ENCODE assay signal across 8 cellular contexts in the genomic region with DNA sequence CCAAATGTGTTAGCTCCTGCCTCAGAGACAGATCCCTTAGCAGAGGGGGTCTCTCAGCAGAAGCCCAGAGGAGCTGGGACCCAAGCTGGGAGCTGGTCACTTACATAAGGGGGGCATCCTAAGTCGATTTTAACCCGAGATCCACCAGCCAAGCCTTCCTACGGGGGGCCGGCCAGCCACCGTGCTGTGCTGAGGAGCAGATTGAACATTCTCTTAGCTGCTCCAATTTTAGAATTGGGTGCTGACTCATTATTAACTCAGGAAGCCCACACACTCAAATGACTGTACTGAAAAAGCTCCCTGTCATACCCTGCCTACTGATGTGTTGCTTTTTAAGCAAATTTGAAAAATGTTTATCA.
DNase-seq lines count a peak whose midpoint lies in the region; ATAC-seq and TF ChIP-seq lines count a peak whose summit lies in the region.
"Not testable (repeated sequence)": the region's sequence is repeated elsewhere in the genome, so short reads cannot be mapped to it uniquely, and the experiment has no call there.

No MANE protein-coding gene starts in this region.

- POLR2A ChIA-PET in T-cell (lab: Charles Lee) = not testable (repeated sequence)

- not testable (repeated sequence) for TF ChIP-seq CTCF in astrocyte of the cerebellum (IDR thresholded peaks at IDR 0.05; ENCODE audit: low read depth, low read length, missing control alignments); heart left ventricle (IDR thresholded peaks at IDR 0.05); retinal pigment epithelial cell (conservative IDR thresholded peaks at IDR 0.05; ENCODE audit: low read depth, low read length)

- H3K79me2 ChIP-seq in ACC112 (ENCODE audit: control insufficient read depth, insufficient read depth, low read length, unreplicated experiment) = peaks cover 26% of the 10 kb centered on the region

- not testable (repeated sequence) for H3K27me3 Mint-ChIP-seq in T-cell

- not testable (repeated sequence) for H3K9me3 Mint-ChIP-seq in T-cell

- H2AFZ ChIP-seq in ACC112 (ENCODE audit: low read length, unreplicated experiment) = not testable (repeated sequence)

- CTCF ChIA-PET in T-cell (lab: Charles Lee) = not testable (repeated sequence)

- DNase-seq in T-cell (peak in 2 of 34 experiments; percentile 8 to 18), heart left ventricle (peak in 1 of 5 donors; percentile 22)
- DNase-seq in astrocyte of the cerebellum (ENCODE audit: low read depth); retinal pigment epithelial cell (ENCODE audit: low read depth): not testable (repeated sequence)

- H3K4me3 ChIP-seq in ACC112 (ENCODE audit: low read depth, low read length) (peak overlapping the region; percentile 76), astrocyte of the cerebellum (ENCODE audit: low read depth, low read length) (peak overlapping the region; percentile 38), heart left ventricle (peak overlapping the region in 10 of 12 donors; percentile 28 to 59 (median 52)), retinal pigment epithelial cell (ENCODE audit: low read length) (peak overlapping the region; percentile 58)

- not testable (repeated sequence) for H3K9me3 ChIP-seq in heart left ventricle

- H3K4me3 Mint-ChIP-seq in T-cell = peak overlapping the region; percentile 36 to 59 (median 55)

- H3K27ac ChIP-seq in ACC112 (ENCODE audit: low read depth, low read length) = peak overlapping the region; percentile 84
- peak overlapping the region in 9 of 12 donors; percentile 57 to 84 (median 77) for H3K27ac ChIP-seq in heart left ventricle

- intact Hi-C loops in heart left ventricle (cut with DNase I) = not testable (repeated sequence)

- peak overlapping the region; percentile 36 to 66 for H3K27ac Mint-ChIP-seq in T-cell

- not testable (repeated sequence) for TF ChIP-seq POLR2A in heart left ventricle (IDR thresholded peaks at IDR 0.05)

- H3K36me3 ChIP-seq in ACC112 (ENCODE audit: insufficient read depth, low read length); heart left ventricle: not testable (repeated sequence)

- in situ Hi-C loops in astrocyte of the cerebellum (cut with HindIII; ENCODE audit: low sequenced_read_pairs) = not testable (repeated sequence)

- not testable (repeated sequence) for H3K27me3 ChIP-seq in ACC112 (ENCODE audit: insufficient read depth, low read length); heart left ventricle

- H3K4me1 Mint-ChIP-seq in T-cell = peaks cover 0 to 17% (median 12%) of the 10 kb centered on the region in 3 donors

- peaks cover 25% of the 10 kb centered on the region for H3K4me1 ChIP-seq in ACC112 (ENCODE audit: control insufficient read depth, insufficient read depth, low read length, unreplicated experiment)
- H3K4me1 ChIP-seq in heart left ventricle = peaks cover 0 to 16% (median 2%) of the 10 kb centered on the region in 12 donors

- 16 to 52% (median 27%) methylated on average over 4 to 5 of the region's 5 CpGs for WGBS in heart left ventricle, 4 donors

- peak; percentile 88 for ATAC-seq in GM18868 (IDR thresholded peaks at IDR 0.05; ENCODE audit: unreplicated experiment)
- peak; percentile 57 for ATAC-seq in HG02571 (IDR thresholded peaks at IDR 0.05; ENCODE audit: unreplicated experiment)
- peak; percentile 67 for ATAC-seq in HG03565 (IDR thresholded peaks at IDR 0.05; ENCODE audit: unreplicated experiment)
- peak; percentile 33 to 58 (median 45) for ATAC-seq in T-cell (replicated peaks in 1 of 4)
- ATAC-seq in heart left ventricle = peak in 3 of 4 donors; percentile 23 to 53 (median 48)

- not testable (repeated sequence) for H3K36me3 Mint-ChIP-seq in T-cell
